1 cellular context compared by ENCODE assay signal in the genomic region with DNA sequence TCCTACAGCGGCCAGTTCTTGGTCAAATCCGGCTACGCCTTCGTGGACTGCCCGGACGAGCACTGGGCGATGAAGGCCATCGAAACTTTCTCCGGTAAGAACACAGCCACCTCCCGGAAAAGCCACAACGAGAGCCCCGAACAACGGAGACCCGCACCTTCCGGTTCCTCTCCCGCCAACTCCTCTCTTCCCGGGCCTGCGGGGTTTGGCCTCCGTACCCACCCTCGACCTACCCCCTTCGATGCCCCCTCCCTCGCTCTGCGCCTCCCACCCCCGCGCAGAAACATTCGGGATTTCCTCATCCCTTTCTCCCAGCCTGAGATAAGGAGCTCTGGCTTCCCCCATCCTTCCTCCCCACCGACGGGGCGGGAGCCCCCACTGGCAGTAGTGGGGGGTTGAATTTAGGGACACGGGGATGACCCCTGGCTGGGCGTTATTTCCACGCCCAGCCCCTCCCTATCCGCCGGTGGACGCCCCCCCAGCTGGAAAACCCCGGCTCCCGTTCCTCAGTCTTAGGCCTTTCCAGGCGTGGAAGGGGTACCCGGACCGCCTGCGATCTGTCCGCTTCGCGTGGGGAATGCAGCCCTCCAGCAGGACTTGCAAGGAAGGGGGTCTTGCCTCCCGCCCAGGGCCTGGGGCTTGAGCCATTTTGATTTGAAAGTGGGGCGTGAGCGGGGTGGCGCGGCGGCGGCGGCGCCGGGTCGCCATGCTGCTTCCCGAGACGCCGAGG.
A peak's percentile ranks its signal among the peaks of the same experiment; 100 is the strongest.
TF ChIP-seq lines count a peak whose summit lies in the region.

No MANE protein-coding gene starts in this region.

TF ChIP-seq in K562, 482 proteins besides CTCF, POLR2A, EP300 and RAD21 (continued from another document and continues in another):
- TF ChIP-seq BRD9 (IDR thresholded peaks at IDR 0.05; ENCODE audit: low read depth, partially characterized antibody) (no peak), SMARCC2 (IDR thresholded peaks at IDR 0.05; ENCODE audit: low read depth) (no peak), ETS1 (conservative IDR thresholded peaks at IDR 0.05; ENCODE audit: control insufficient read depth, low read depth, low read length) (peak; percentile 66; the same call in 1 of the 2 replicates), PRMT5 (CRISPR knock-in tag; IDR thresholded peaks at IDR 0.05) (no peak), MAFF (IDR thresholded peaks at IDR 0.05; ENCODE audit: low read length) (no peak), PTBP1 (IDR thresholded peaks at IDR 0.05; ENCODE audit: low read depth, low read length) (no peak), SAP30 (IDR thresholded peaks at IDR 0.05; ENCODE audit: borderline replicate concordance, insufficient read depth, low read depth, low read length, poor library complexity, severe bottlenecking) (no peak), ZNF41 (CRISPR knock-in tag; conservative IDR thresholded peaks at IDR 0.05) (no peak), MEIS2 (IDR thresholded peaks at IDR 0.05; ENCODE audit: partially characterized antibody) (no peak), E2F3 (CRISPR knock-in tag; IDR thresholded peaks at IDR 0.05) (no peak), PHB2 (IDR thresholded peaks at IDR 0.05; ENCODE audit: low read depth) (no peak), U2AF1 (optimal IDR thresholded peaks at IDR 0.05; ENCODE audit: low read depth, low read length) (no peak), RBM15 (IDR thresholded peaks at IDR 0.05; ENCODE audit: insufficient read depth, low read length) (no peak), TRIM24 (IDR thresholded peaks at IDR 0.05) (no peak), TFAP4 (CRISPR knock-in tag; IDR thresholded peaks at IDR 0.05; ENCODE audit: borderline replicate concordance) (peak; percentile 81), JUNB (CRISPR knock-in tag; conservative IDR thresholded peaks at IDR 0.05) (no peak), NKRF (IDR thresholded peaks at IDR 0.05; ENCODE audit: borderline replicate concordance) (no peak), SMAD2 (IDR thresholded peaks at IDR 0.05; ENCODE audit: low read depth, low read length) (no peak), ZSCAN29 (IDR thresholded peaks at IDR 0.05) (no peak), RB1 (IDR thresholded peaks at IDR 0.05; ENCODE audit: low read depth) (peak; percentile 44), NFYB (IDR thresholded peaks at IDR 0.05; ENCODE audit: extremely low read depth, insufficient read length) (no peak), ZNF280A (IDR thresholded peaks at IDR 0.05; ENCODE audit: low read depth, partially characterized antibody) (no peak), ZNF507 (tag; conservative IDR thresholded peaks at IDR 0.05) (no peak), HDAC3 (IDR thresholded peaks at IDR 0.05; ENCODE audit: borderline replicate concordance, partially characterized antibody) (no peak), CBX1 (IDR thresholded peaks at IDR 0.05; ENCODE audit: low read depth) (no peak), ILK (tag; IDR thresholded peaks at IDR 0.05; ENCODE audit: borderline replicate concordance, low read depth) (no peak), ZZZ3 (IDR thresholded peaks at IDR 0.05) (no peak), XRCC3 (IDR thresholded peaks at IDR 0.05) (no peak), NFXL1 (CRISPR knock-in tag; IDR thresholded peaks at IDR 0.05) (no peak), PCBP2 (IDR thresholded peaks at IDR 0.05; ENCODE audit: low read depth, low read length, poor library complexity, severe bottlenecking) (no peak), CBX2 (IDR thresholded peaks at IDR 0.05; ENCODE audit: insufficient read depth, low read length, poor library complexity, severe bottlenecking) (no peak), CBFA2T2 (conservative IDR thresholded peaks at IDR 0.05) (no peak), PATZ1 (CRISPR knock-in tag; IDR thresholded peaks at IDR 0.05; ENCODE audit: borderline replicate concordance) (peak; percentile 32; the same call in 1 of the 2 replicates), SMARCA5 (IDR thresholded peaks at IDR 0.05) (no peak), CHAMP1 (IDR thresholded peaks at IDR 0.05) (no peak), HNRNPL (IDR thresholded peaks at IDR 0.05; ENCODE audit: low read depth, low read length) (no peak), ZNF584 (CRISPR knock-in tag; IDR thresholded peaks at IDR 0.05; ENCODE audit: low read depth) (no peak), SRSF3 (IDR thresholded peaks at IDR 0.05; ENCODE audit: insufficient read depth, low read length) (no peak), ATF3 (IDR thresholded peaks at IDR 0.05) (no peak), ATF3 (CRISPR knock-in tag; conservative IDR thresholded peaks at IDR 0.05) (no peak), IFI16 (CRISPR knock-in tag; IDR thresholded peaks at IDR 0.05) (no peak), SRF (CRISPR knock-in tag; IDR thresholded peaks at IDR 0.05) (no peak), SMARCE1 (IDR thresholded peaks at IDR 0.05) (peak; percentile 26; the same call in 1 of the 2 replicates), ZC3H8 (IDR thresholded peaks at IDR 0.05) (no peak)
- TF ChIP-seq, protein P1, sequence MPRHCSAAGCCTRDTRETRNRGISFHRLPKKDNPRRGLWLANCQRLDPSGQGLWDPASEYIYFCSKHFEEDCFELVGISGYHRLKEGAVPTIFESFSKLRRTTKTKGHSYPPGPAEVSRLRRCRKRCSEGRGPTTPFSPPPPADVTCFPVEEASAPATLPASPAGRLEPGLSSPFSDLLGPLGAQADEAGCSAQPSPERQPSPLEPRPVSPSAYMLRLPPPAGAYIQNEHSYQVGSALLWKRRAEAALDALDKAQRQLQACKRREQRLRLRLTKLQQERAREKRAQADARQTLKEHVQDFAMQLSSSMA (CRISPR knock-in tag; IDR thresholded peaks at IDR 0.05): no peak
- TF ChIP-seq, protein P2, sequence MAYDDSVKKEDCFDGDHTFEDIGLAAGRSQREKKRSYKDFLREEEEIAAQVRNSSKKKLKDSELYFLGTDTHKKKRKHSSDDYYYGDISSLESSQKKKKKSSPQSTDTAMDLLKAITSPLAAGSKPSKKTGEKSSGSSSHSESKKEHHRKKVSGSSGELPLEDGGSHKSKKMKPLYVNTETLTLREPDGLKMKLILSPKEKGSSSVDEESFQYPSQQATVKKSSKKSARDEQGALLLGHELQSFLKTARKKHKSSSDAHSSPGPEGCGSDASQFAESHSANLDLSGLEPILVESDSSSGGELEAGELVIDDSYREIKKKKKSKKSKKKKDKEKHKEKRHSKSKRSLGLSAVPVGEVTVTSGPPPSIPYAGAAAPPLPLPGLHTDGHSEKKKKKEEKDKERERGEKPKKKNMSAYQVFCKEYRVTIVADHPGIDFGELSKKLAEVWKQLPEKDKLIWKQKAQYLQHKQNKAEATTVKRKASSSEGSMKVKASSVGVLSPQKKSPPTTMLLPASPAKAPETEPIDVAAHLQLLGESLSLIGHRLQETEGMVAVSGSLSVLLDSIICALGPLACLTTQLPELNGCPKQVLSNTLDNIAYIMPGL (CRISPR knock-in tag; IDR thresholded peaks at IDR 0.05): no peak
- TF ChIP-seq, protein P3, sequence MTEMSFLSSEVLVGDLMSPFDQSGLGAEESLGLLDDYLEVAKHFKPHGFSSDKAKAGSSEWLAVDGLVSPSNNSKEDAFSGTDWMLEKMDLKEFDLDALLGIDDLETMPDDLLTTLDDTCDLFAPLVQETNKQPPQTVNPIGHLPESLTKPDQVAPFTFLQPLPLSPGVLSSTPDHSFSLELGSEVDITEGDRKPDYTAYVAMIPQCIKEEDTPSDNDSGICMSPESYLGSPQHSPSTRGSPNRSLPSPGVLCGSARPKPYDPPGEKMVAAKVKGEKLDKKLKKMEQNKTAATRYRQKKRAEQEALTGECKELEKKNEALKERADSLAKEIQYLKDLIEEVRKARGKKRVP (CRISPR knock-in tag; IDR thresholded peaks at IDR 0.05): no peak
- TF ChIP-seq, protein P4, sequence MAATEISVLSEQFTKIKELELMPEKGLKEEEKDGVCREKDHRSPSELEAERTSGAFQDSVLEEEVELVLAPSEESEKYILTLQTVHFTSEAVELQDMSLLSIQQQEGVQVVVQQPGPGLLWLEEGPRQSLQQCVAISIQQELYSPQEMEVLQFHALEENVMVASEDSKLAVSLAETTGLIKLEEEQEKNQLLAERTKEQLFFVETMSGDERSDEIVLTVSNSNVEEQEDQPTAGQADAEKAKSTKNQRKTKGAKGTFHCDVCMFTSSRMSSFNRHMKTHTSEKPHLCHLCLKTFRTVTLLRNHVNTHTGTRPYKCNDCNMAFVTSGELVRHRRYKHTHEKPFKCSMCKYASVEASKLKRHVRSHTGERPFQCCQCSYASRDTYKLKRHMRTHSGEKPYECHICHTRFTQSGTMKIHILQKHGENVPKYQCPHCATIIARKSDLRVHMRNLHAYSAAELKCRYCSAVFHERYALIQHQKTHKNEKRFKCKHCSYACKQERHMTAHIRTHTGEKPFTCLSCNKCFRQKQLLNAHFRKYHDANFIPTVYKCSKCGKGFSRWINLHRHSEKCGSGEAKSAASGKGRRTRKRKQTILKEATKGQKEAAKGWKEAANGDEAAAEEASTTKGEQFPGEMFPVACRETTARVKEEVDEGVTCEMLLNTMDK (IDR thresholded peaks at IDR 0.05; ENCODE audit: borderline replicate concordance, insufficient read depth, low read depth, low read length, poor library complexity, severe bottlenecking): no peak
